In genomic region chr11:127683321-127683720, GRCh38 we compare ENCODE assay signal across 7 cellular contexts.
"Had no signal": no experiment of that assay in that cellular context is flagged by ENCODE, and none has a peak within 500 bp of the region (broad histone marks: within the 10 kb centered on the region; RNA-seq: fewer than 3 reads in every experiment).

No MANE protein-coding gene starts in this region.

- H3K4me3 ChIP-seq: GM12878 had no signal

- DNase-seq: GDM1, GF-D8 had no signal

- FAIRE-seq: G401.6, GM12878, GM12891, GM18507, GM19239 had no signal

- ATAC-seq: GM12878 had no signal
